ENCODE assay signal across 21 cellular contexts in genomic region chr20:44396369-44396768, GRCh38. TPM values are rescaled to one million over a fixed set of nuclear protein-coding genes. Genes with fewer than 3 reads are reported as not detected.
DNase-seq lines count a peak whose midpoint lies in the region; ATAC-seq and TF ChIP-seq lines count a peak whose summit lies in the region.
"Had no signal": no experiment of that assay in that cellular context is flagged by ENCODE, and none has a peak within 500 bp of the region (broad histone marks: within the 10 kb centered on the region; RNA-seq: fewer than 3 reads in every experiment).

No MANE protein-coding gene starts in this region.

- no peak overlapping the region for H3K4me3 Mint-ChIP-seq in chondrocyte (ENCODE audit: unreplicated experiment)
- H3K4me3 Mint-ChIP-seq in stimulated activated effector memory CD8-positive, alpha-beta T cell treated with anti-CD3 and anti-CD28 coated beads, Interleukin-12 subunit alpha, Interleukin-12 subunit beta, amount 100 ng/mL, for 72 hours, result no peak overlapping the region
- H3K4me3 Mint-ChIP-seq: B cell; CD4-positive, CD25-positive, alpha-beta regulatory T cell had no signal

- H3K27ac Mint-ChIP-seq in chondrocyte (ENCODE audit: unreplicated experiment), result no peak overlapping the region
- H3K27ac Mint-ChIP-seq in stimulated activated effector memory CD8-positive, alpha-beta T cell treated with anti-CD3 and anti-CD28 coated beads, Interleukin-12 subunit alpha, Interleukin-12 subunit beta, amount 100 ng/mL, for 72 hours, result no peak overlapping the region
- H3K27ac Mint-ChIP-seq: B cell; CD4-positive, CD25-positive, alpha-beta regulatory T cell had no signal

- H3K9me3 ChIP-seq in mucosa of rectum (ENCODE audit: control insufficient read depth in 2 of 2, low read length in 2 of 2), result no peaks in the 10 kb centered on the region
- H3K9me3 ChIP-seq: Caco-2 had no signal

- H3K27ac ChIP-seq in mucosa of rectum (ENCODE audit: low read depth in 2 of 2, low read length in 2 of 2), result peak overlapping the region; percentile 16 to 26
- H3K27ac ChIP-seq: KMS-11, SK-N-MC had no signal

- no peaks in the 10 kb centered on the region for H3K36me3 ChIP-seq in mucosa of rectum (ENCODE audit: control insufficient read depth in 2 of 2, insufficient read depth in 2 of 2, low read length in 2 of 2)

- no peaks in the 10 kb centered on the region for H3K27me3 ChIP-seq in mucosa of rectum (ENCODE audit: control insufficient read depth in 2 of 2, insufficient read depth in 2 of 2, low read length in 2 of 2)

- peaks cover 32 to 69% of the 10 kb centered on the region in 2 donors for H3K4me1 ChIP-seq in mucosa of rectum (ENCODE audit: control insufficient read depth in 2 of 2, insufficient read depth in 2 of 2, low read length in 2 of 2)

- ATAC-seq in stimulated activated effector memory CD8-positive, alpha-beta T cell treated with anti-CD3 and anti-CD28 coated beads, Interleukin-12 subunit alpha, Interleukin-12 subunit beta, amount 100 ng/mL, for 72 hours, result no peak
- no peak for ATAC-seq in HG03139 (IDR thresholded peaks at IDR 0.05; ENCODE audit: unreplicated experiment)
- no peak for ATAC-seq in GM18519 (IDR thresholded peaks at IDR 0.05; ENCODE audit: low FRiP score, unreplicated experiment)
- ATAC-seq: HCT116, Panc1 had no signal

- TF ChIP-seq EP300 in Ishikawa (IDR thresholded peaks at IDR 0.05; ENCODE audit: borderline replicate concordance), result no peak

- no peak for TF ChIP-seq RAD21 in Ishikawa (IDR thresholded peaks at IDR 0.05; ENCODE audit: low read depth)

- H3K9me3 Mint-ChIP-seq in chondrocyte (ENCODE audit: low read depth), result no peaks in the 10 kb centered on the region
- no peaks in the 10 kb centered on the region for H3K9me3 Mint-ChIP-seq in stimulated activated effector memory CD8-positive, alpha-beta T cell treated with anti-CD3 and anti-CD28 coated beads, Interleukin-12 subunit alpha, Interleukin-12 subunit beta, amount 100 ng/mL, for 72 hours
- H3K9me3 Mint-ChIP-seq: CD4-positive, CD25-positive, alpha-beta regulatory T cell had no signal

- H3K9ac ChIP-seq in mucosa of rectum (ENCODE audit: low read depth in 1 of 2, low read length in 2 of 2), result peak overlapping the region in 1 of 2 donors; percentile 36
- H3K9ac ChIP-seq: KMS-11 had no signal

- H3K4me3 ChIP-seq in mucosa of rectum (ENCODE audit: low read length in 2 of 2), result no peak overlapping the region
- H3K4me3 ChIP-seq: SK-N-MC had no signal

- DNase-seq in chondrocyte (ENCODE audit: low spot score) (peak; percentile 21), SIG-M5 (lab: John Stamatoyannopoulos, UW) (no peak)
- no peak for DNase-seq in stimulated activated effector memory CD8-positive, alpha-beta T cell treated with anti-CD3 and anti-CD28 coated beads, Interleukin-12 subunit alpha, Interleukin-12 subunit beta, amount 100 ng/mL, for 72 hours (ENCODE audit: low spot score in 2 of 2)
- DNase-seq: Caco-2; CD4-positive, CD25-positive, alpha-beta regulatory T cell; DMS153; NCI-H1048; NCI-H1436 treated with DMSO at 0.1 percent for 48 hours; NCI-H2081 treated with DMSO at 0.1 percent for 48 hours; NCI-H510A; NCI-H774 had no signal

- H3K27me3 Mint-ChIP-seq in chondrocyte (ENCODE audit: low read depth), result peaks cover 41% of the 10 kb centered on the region

- TF ChIP-seq CTCF in chondrocyte (IDR thresholded peaks at IDR 0.05), result no peak

- H3K4me1 Mint-ChIP-seq in chondrocyte (ENCODE audit: low read depth), result no peaks in the 10 kb centered on the region
- no peaks in the 10 kb centered on the region for H3K4me1 Mint-ChIP-seq in stimulated activated effector memory CD8-positive, alpha-beta T cell treated with anti-CD3 and anti-CD28 coated beads, Interleukin-12 subunit alpha, Interleukin-12 subunit beta, amount 100 ng/mL, for 72 hours
- H3K4me1 Mint-ChIP-seq: B cell; CD4-positive, CD25-positive, alpha-beta regulatory T cell had no signal

- H3K36me3 Mint-ChIP-seq in chondrocyte (ENCODE audit: low read depth), result peaks cover 2% of the 10 kb centered on the region
- H3K36me3 Mint-ChIP-seq in stimulated activated effector memory CD8-positive, alpha-beta T cell treated with anti-CD3 and anti-CD28 coated beads, Interleukin-12 subunit alpha, Interleukin-12 subunit beta, amount 100 ng/mL, for 72 hours, result no peaks in the 10 kb centered on the region
- H3K36me3 Mint-ChIP-seq: CD4-positive, CD25-positive, alpha-beta regulatory T cell had no signal

TF ChIP-seq in Ishikawa, 13 proteins besides CTCF, POLR2A, EP300 and RAD21:
- TF ChIP-seq MAX (IDR thresholded peaks at IDR 0.05) (no peak), REST (IDR thresholded peaks at IDR 0.05; ENCODE audit: low read depth) (peak; percentile 78), FOXM1 (IDR thresholded peaks at IDR 0.05; ENCODE audit: borderline replicate concordance, low read depth) (no peak), USF1 (IDR thresholded peaks at IDR 0.05) (no peak), TCF12 (IDR thresholded peaks at IDR 0.05; ENCODE audit: low read depth) (no peak), CREB1 (IDR thresholded peaks at IDR 0.05; ENCODE audit: low read depth) (no peak)

RNA-seq across cellular contexts. Expression of gene HNF4A, which starts 40.9 kb away (rescaled TPM):
- total RNA-seq in chondrocyte, result not detected in 3 replicates
- total RNA-seq: B cell; CD4-positive, CD25-positive, alpha-beta regulatory T cell; M059J had no signal

RNA-seq across cellular contexts. Expression of gene R3HDML, which starts 59.5 kb away (rescaled TPM):
- total RNA-seq in chondrocyte, result 0.50 to 0.99 TPM (median 0.51 TPM) in 3 replicates
- total RNA-seq: B cell; Caco-2; CD4-positive, CD25-positive, alpha-beta regulatory T cell; M059J had no signal
